ENCODE assay signal across 20 cellular contexts in genomic region chr2:119732026-119732425, GRCh38.
"Had no signal": no experiment of that assay in that cellular context is flagged by ENCODE, and none has a peak within 500 bp of the region (broad histone marks: within the 10 kb centered on the region; RNA-seq: fewer than 3 reads in every experiment).

No MANE protein-coding gene starts in this region.

- H3K9me3 ChIP-seq: neutrophil, psoas muscle, right lobe of liver, spleen, thoracic aorta had no signal

- H3K36me3 ChIP-seq: neutrophil, right lobe of liver, spleen, thoracic aorta had no signal

- H3K4me1 ChIP-seq: right lobe of liver, spleen had no signal

- H3K4me3 Mint-ChIP-seq: naive thymus-derived CD4-positive, alpha-beta T cell; nephron progenitor cell; stimulated activated memory B cell treated with anti-CD40 and anti-IgM and Interleukin-4, amounts not matched to agents 10 μg/mL and 1 μg/mL and 100 μg/mL, for 72 hours; stimulated activated naive CD8-positive, alpha-beta T cell treated with anti-CD3 and anti-CD28 coated beads, Interleukin-15, Interleukin-2, amounts not matched to agents 100 ng/mL and 50 ng/mL, for 24 hours had no signal

- H3K27me3 ChIP-seq: neutrophil, right lobe of liver, spleen had no signal

- H3K4me3 ChIP-seq: coronary artery, psoas muscle, right lobe of liver, spleen, thoracic aorta had no signal

- H3K9me3 Mint-ChIP-seq: naive thymus-derived CD4-positive, alpha-beta T cell; nephron progenitor cell; stimulated activated memory B cell treated with anti-CD40 and anti-IgM and Interleukin-4, amounts not matched to agents 10 μg/mL and 1 μg/mL and 100 μg/mL, for 72 hours; stimulated activated naive CD8-positive, alpha-beta T cell treated with anti-CD3 and anti-CD28 coated beads, Interleukin-15, Interleukin-2, amounts not matched to agents 100 ng/mL and 50 ng/mL, for 24 hours had no signal

- ATAC-seq: naive thymus-derived CD4-positive, alpha-beta T cell; psoas muscle; stimulated activated memory B cell treated with anti-CD40 and anti-IgM and Interleukin-4, amounts not matched to agents 10 μg/mL and 1 μg/mL and 100 μg/mL, for 72 hours had no signal

- H3K27me3 Mint-ChIP-seq: stimulated activated naive CD8-positive, alpha-beta T cell treated with anti-CD3 and anti-CD28 coated beads, Interleukin-15, Interleukin-2, amounts not matched to agents 100 ng/mL and 50 ng/mL, for 24 hours had no signal

- H3K27ac ChIP-seq: coronary artery, neutrophil, psoas muscle, right lobe of liver, spleen, thoracic aorta had no signal

- H3K36me3 Mint-ChIP-seq: naive thymus-derived CD4-positive, alpha-beta T cell; stimulated activated memory B cell treated with anti-CD40 and anti-IgM and Interleukin-4, amounts not matched to agents 10 μg/mL and 1 μg/mL and 100 μg/mL, for 72 hours had no signal

- DNase-seq: effector CD4-positive, alpha-beta T cell; foreskin melanocyte; hippocampal formation; kidney glomerular epithelial cell; mammary epithelial cell; naive thymus-derived CD4-positive, alpha-beta T cell; nephron progenitor cell; psoas muscle; retina; spleen; stimulated activated CD4-positive, alpha-beta T cell treated with anti-CD3 and anti-CD28 coated beads, Interleukin-15, amount 100 ng/mL, for 24 hours; stimulated activated CD4-positive, alpha-beta T cell treated with anti-CD3 and anti-CD28 coated beads, Interleukin-1b, Interleukin-23, amount 100 ng/mL, for 48 hours; stimulated activated CD4-positive, alpha-beta T cell treated with anti-CD3 and anti-CD28 coated beads, Interleukin-4, amount 100 ng/mL, for 24 hours; trophoblast cell had no signal

- H3K4me1 Mint-ChIP-seq: stimulated activated memory B cell treated with anti-CD40 and anti-IgM and Interleukin-4, amounts not matched to agents 10 μg/mL and 1 μg/mL and 100 μg/mL, for 72 hours had no signal

- H3K27ac Mint-ChIP-seq: nephron progenitor cell; stimulated activated memory B cell treated with anti-CD40 and anti-IgM and Interleukin-4, amounts not matched to agents 10 μg/mL and 1 μg/mL and 100 μg/mL, for 72 hours; stimulated activated naive CD8-positive, alpha-beta T cell treated with anti-CD3 and anti-CD28 coated beads, Interleukin-15, Interleukin-2, amounts not matched to agents 100 ng/mL and 50 ng/mL, for 24 hours had no signal
